In the genomic region with DNA sequence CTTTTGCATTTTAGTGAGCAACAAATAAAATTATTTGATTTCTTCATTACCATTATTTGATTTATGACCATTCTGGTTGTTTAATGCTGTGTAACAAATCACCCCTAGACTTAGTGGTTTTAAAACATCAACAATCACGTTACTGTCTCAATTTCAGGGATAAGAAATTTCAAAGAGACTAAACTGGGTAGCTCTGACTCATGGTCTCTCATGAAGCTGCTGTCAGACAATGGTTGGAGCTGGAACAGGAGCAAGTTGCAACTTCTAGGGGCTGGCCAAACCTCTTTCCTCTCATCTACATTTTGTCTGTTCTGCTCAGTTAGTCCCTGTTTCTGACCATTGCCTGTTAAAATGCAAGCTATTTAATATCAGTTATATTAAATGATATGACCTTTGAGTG, we compare ENCODE assay signal across 24 cellular contexts.
"Had no signal": no experiment of that assay in that cellular context is flagged by ENCODE, and none has a peak within 500 bp of the region (broad histone marks: within the 10 kb centered on the region; RNA-seq: fewer than 3 reads in every experiment).

No MANE protein-coding gene starts in this region.

- H3K36me3 ChIP-seq: heart right ventricle, left lung, ovary, suprapubic skin, transverse colon, upper lobe of right lung, uterus had no signal

- H3K27ac ChIP-seq: heart right ventricle, left lung, ovary, psoas muscle, skin epidermis, suprapubic skin, transverse colon, upper lobe of right lung, uterus had no signal

- H3K4me1 ChIP-seq: heart right ventricle, left lung, psoas muscle, suprapubic skin, transverse colon, upper lobe of right lung, uterus had no signal

- H3K9me3 ChIP-seq: ovary, psoas muscle, suprapubic skin, transverse colon, upper lobe of right lung, uterus had no signal

- H3K27me3 ChIP-seq: heart right ventricle, left lung, ovary, suprapubic skin, transverse colon, upper lobe of right lung, uterus had no signal

- ATAC-seq: effector memory CD8-positive, alpha-beta T cell; heart right ventricle; left cardiac atrium; left lung; naive thymus-derived CD8-positive, alpha-beta T cell; psoas muscle; right cardiac atrium; stimulated activated naive CD8-positive, alpha-beta T cell treated with anti-CD3 and anti-CD28 coated beads, Interleukin-15, amount 100 ng/mL, for 72 hours; upper lobe of right lung had no signal

- DNase-seq: cortex of kidney; effector memory CD8-positive, alpha-beta T cell; foreskin melanocyte; glutamatergic neuron; heart right ventricle; hippocampal formation; left cardiac atrium; left lung; naive thymus-derived CD8-positive, alpha-beta T cell; occipital lobe; ovary; posterior cingulate gyrus; psoas muscle; right cardiac atrium; stimulated activated CD4-positive, alpha-beta T cell treated with anti-CD3 and anti-CD28 coated beads, Interleukin-15, amount 100 ng/mL, for 24 hours; stimulated activated CD4-positive, alpha-beta T cell treated with anti-CD3 and anti-CD28 coated beads, Interleukin-2, amount 100 ng/mL, for 48 hours; stimulated activated CD8-positive, alpha-beta memory T cell treated with anti-CD3 and anti-CD28 coated beads, Interleukin-4, amount 100 ng/mL, for 48 hours; stimulated activated naive CD4-positive, alpha-beta T cell; stimulated activated naive CD8-positive, alpha-beta T cell treated with anti-CD3 and anti-CD28 coated beads, Interleukin-15, amount 100 ng/mL, for 72 hours; transverse colon; upper lobe of right lung; uterus had no signal

- H3K4me3 ChIP-seq: heart right ventricle, left lung, ovary, psoas muscle, skin epidermis, suprapubic skin, transverse colon, upper lobe of right lung, uterus had no signal
